In the genomic region with DNA sequence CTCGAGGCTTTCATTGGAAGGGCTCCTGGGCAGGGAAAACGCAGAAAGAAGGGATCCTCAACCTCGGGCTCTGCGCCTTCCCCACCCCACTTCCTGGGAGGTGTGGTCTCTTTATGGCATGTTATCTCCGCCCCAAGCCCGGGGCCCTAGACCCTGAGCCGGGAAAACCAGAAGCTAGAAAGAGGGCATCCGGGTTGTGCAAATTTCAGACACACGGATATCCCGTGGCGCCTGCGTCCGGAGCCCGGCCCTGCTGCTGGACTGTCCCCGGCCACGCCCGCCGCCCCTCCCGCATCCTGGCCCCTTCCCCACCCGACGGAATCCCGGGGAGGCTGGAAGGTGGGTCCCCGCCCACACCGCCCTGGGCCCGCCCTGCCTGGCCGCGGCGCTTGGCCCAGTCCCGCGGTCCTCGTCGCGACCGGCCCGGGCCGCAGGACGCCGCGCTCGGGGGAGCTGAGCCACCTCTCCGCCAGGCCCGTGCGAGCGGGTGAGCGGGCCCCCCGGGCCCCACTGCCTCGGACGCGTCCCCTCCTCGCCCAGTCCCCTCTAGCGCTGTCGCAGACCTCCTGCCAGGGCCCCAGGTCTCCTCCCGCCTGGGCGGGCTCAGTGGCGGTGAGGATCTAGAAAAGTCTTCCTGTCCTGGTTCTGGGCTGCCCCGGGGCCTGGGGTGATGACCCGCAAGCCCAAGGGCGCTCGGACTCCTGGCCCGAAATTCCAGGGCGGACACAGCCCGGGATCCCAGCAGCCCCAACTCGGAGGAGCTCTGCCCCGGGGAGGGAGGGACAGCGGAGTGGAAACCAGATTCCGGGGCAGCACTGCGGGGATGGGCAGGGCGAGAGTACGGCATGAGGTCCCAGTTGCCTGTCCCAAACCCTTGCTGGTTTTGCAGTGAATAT, we compare ENCODE assay signal across 1 cellular context.
A peak's percentile ranks its signal among the peaks of the same experiment; 100 is the strongest.
TF ChIP-seq lines count a peak whose summit lies in the region.

TSS of gene SLC16A5 (plus strand) at position 397 of the 896 bp plus-strand sequence. CDS start 5,683 bp downstream, outside the sequence.

TF ChIP-seq in HEK293, 187 proteins besides CTCF, POLR2A, EP300 and RAD21 (continued from another document):
- TF ChIP-seq KLF1 (tag by site-specific recombination; IDR thresholded peaks at IDR 0.05) (peak; percentile 69), ZNF670 (tag by site-specific recombination; IDR thresholded peaks at IDR 0.05; ENCODE audit: low read depth) (no peak), SP3 (tag by site-specific recombination; IDR thresholded peaks at IDR 0.05) (peak; percentile 58; the same call in 1 of the 2 replicates), ZFHX2 (tag by site-specific recombination; conservative IDR thresholded peaks at IDR 0.05) (no peak), TCF7L2 (IDR thresholded peaks at IDR 0.05; ENCODE audit: borderline replicate concordance, low read depth, low read length) (no peak)
